ENCODE assay signal across 29 cellular contexts in the genomic region with DNA sequence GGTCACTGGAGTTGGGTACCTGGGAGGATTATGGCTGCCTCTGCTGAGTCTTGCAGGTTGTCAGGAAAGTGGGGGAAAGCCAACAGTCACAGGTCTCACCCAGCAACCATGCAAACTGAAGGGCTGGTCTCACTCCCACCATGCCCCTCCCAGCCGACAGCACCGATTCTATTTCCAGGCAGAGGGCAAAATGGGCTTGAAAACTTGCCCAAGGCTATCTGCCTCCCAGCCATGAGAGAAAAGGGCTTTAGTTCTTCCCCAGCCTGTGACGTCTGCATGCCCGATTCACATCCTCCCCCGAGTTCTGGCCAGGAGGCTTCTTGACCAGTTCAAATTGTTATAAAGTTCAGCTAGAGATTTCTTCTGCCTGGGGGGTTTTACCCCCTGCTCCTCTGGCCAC. TPM values are rescaled to one million over a fixed set of nuclear protein-coding genes. Genes with fewer than 3 reads are reported as not detected.
A peak's percentile ranks its signal among the peaks of the same experiment; 100 is the strongest.
DNase-seq lines count a peak whose midpoint lies in the region; ATAC-seq, FAIRE-seq and TF ChIP-seq lines count a peak whose summit lies in the region.
"Had no signal": no experiment of that assay in that cellular context is flagged by ENCODE, and none has a peak within 500 bp of the region (broad histone marks: within the 10 kb centered on the region; RNA-seq: fewer than 3 reads in every experiment).

No MANE protein-coding gene starts in this region.

- no peak for FAIRE-seq in K562 (lab: Jason Lieb, UNC)
- FAIRE-seq: A204.1, G401.6, GM12891, GM19239 had no signal

- H3K27ac ChIP-seq in K562 (ENCODE audit: extremely low read depth, low read depth, low read length) (no peak overlapping the region), suprapubic skin (no peak overlapping the region)
- H3K27ac ChIP-seq: 22Rv1, BLaER1 had no signal

- peaks cover 43 to 58% of the 10 kb centered on the region in 2 donors for H3K36me3 Mint-ChIP-seq in stimulated activated naive B cell treated with anti-CD40 and anti-IgM and Interleukin-4, amounts not matched to agents 10 μg/mL and 1 μg/mL and 100 μg/mL, for 72 hours

- TF ChIP-seq EP300 in K562 (IDR thresholded peaks at IDR 0.05; ENCODE audit: low read length) (no peak), suprapubic skin (IDR thresholded peaks at IDR 0.05) (no peak)

- intact Hi-C loops in K562 (cut with micrococcal nuclease) = no loop called here

- in situ Hi-C loops in K562 (cut with MboI) = no loop called here

- H3K36me3 ChIP-seq in K562 (ENCODE audit: control insufficient read depth, insufficient read depth, low read length) = peaks cover 4% of the 10 kb centered on the region; the same call in 2 of the 3 replicates
- peaks cover 10% of the 10 kb centered on the region for H3K36me3 ChIP-seq in suprapubic skin

- H3K9ac ChIP-seq in K562 (ENCODE audit: insufficient read depth in 1 of 2, low read depth in 2 of 2, low read length in 2 of 2) = no peak overlapping the region
- H3K9ac ChIP-seq: BLaER1 had no signal

- peak overlapping the region; percentile 47 for H3K27ac Mint-ChIP-seq in stimulated activated naive B cell treated with anti-CD40 and anti-IgM and Interleukin-4, amounts not matched to agents 10 μg/mL and 1 μg/mL and 100 μg/mL, for 72 hours
- H3K27ac Mint-ChIP-seq: CD4-positive, alpha-beta memory T cell had no signal

- H3K4me1 Mint-ChIP-seq in stimulated activated naive B cell treated with anti-CD40 and anti-IgM and Interleukin-4, amounts not matched to agents 10 μg/mL and 1 μg/mL and 100 μg/mL, for 72 hours = peaks cover 19 to 38% of the 10 kb centered on the region in 2 donors
- H3K4me1 Mint-ChIP-seq: CD14-positive monocyte had no signal

- H3K9me3 ChIP-seq in K562 (replicated peaks; ENCODE audit: control insufficient read depth, insufficient read depth, low read depth, low read length) = no peaks in the 10 kb centered on the region
- H3K9me3 ChIP-seq in suprapubic skin = peaks cover 2% of the 10 kb centered on the region
- H3K9me3 ChIP-seq: BE2C had no signal

- no peak overlapping the region for H3K4me3 ChIP-seq in K562
- H3K4me3 ChIP-seq in suprapubic skin = no peak overlapping the region
- H3K4me3 ChIP-seq: BLaER1 had no signal

- H3K4me3 Mint-ChIP-seq in stimulated activated naive B cell treated with anti-CD40 and anti-IgM and Interleukin-4, amounts not matched to agents 10 μg/mL and 1 μg/mL and 100 μg/mL, for 72 hours = no peak overlapping the region
- H3K4me3 Mint-ChIP-seq: CD14-positive monocyte had no signal

- H2AFZ ChIP-seq in K562 (ENCODE audit: low read depth, low read length) = no peak overlapping the region

- TF ChIP-seq POLR2A in K562 (conservative IDR thresholded peaks at IDR 0.05) = no peak
- no peak for TF ChIP-seq POLR2A in suprapubic skin (IDR thresholded peaks at IDR 0.05)

- BruUV-seq in K562 (replicated peaks; lab: Mats Ljungman, UMichigan) = no TSS peak

- H3K79me2 ChIP-seq in K562 (ENCODE audit: control insufficient read depth, insufficient read depth, low read length) = peaks cover 51% of the 10 kb centered on the region

- H3K4me2 ChIP-seq in K562 (ENCODE audit: insufficient read depth, low read length) = no peak overlapping the region
- H3K4me2 ChIP-seq: BLaER1 had no signal

- TF ChIP-seq CTCF in K562 (IDR thresholded peaks at IDR 0.05 in 2 of 3, conservative IDR thresholded peaks at IDR 0.05 in 1 of 3; ENCODE audit: insufficient read depth in 2 of 3, low read depth in 1 of 3, low read length in 3 of 3) (no peak), suprapubic skin (IDR thresholded peaks at IDR 0.05) (no peak)

- H3K4me1 ChIP-seq in K562 (replicated peaks in 1 of 2; ENCODE audit: control insufficient read depth in 2 of 2, insufficient read depth in 2 of 2, low read length in 2 of 2) (no peaks in the 10 kb centered on the region), suprapubic skin (no peaks in the 10 kb centered on the region)
- H3K4me1 ChIP-seq: BE2C, BLaER1 had no signal

- WGBS in K562 (ENCODE audit: insufficient coverage, low coverage, missing lambda C conversion rate) = 94% methylated on average over 3 of the region's 5 CpGs
- WGBS in suprapubic skin = 97% methylated on average over 5 of the region's 5 CpGs

- no peak for ATAC-seq in K562
- no peak for ATAC-seq in stimulated activated naive B cell treated with anti-CD40 and anti-IgM and Interleukin-4, amounts not matched to agents 10 μg/mL and 1 μg/mL and 100 μg/mL, for 72 hours (replicated peaks)

- H3K9me3 Mint-ChIP-seq in stimulated activated naive B cell treated with anti-CD40 and anti-IgM and Interleukin-4, amounts not matched to agents 10 μg/mL and 1 μg/mL and 100 μg/mL, for 72 hours = peaks cover 12 to 18% of the 10 kb centered on the region in 2 donors

- H3K27me3 Mint-ChIP-seq in stimulated activated naive B cell treated with anti-CD40 and anti-IgM and Interleukin-4, amounts not matched to agents 10 μg/mL and 1 μg/mL and 100 μg/mL, for 72 hours = no peaks in the 10 kb centered on the region
- H3K27me3 Mint-ChIP-seq: CD4-positive, alpha-beta memory T cell; CD4-positive, CD25-positive, alpha-beta regulatory T cell; CD8-positive, alpha-beta memory T cell had no signal

- POLR2A ChIA-PET in K562 (lab: Yijun Ruan, JAX) = no interaction called here

- H4K20me1 ChIP-seq in K562 (replicated peaks; ENCODE audit: control insufficient read depth, insufficient read depth, low read length) = no peaks in the 10 kb centered on the region

- CTCF ChIA-PET in K562 (lab: Yijun Ruan, JAX; ENCODE audit: low intra/inter-chr PET ratio) = no interaction called here

- DNase-seq in ELF-1 (ENCODE audit: low read depth, low spot score) = peak; percentile 20
- DNase-seq in K562 (ENCODE audit: extremely low read depth in 1 of 4, low spot score in 3 of 4) = no peak
- DNase-seq in stimulated activated naive B cell treated with anti-CD40 and anti-IgM and Interleukin-4, amounts not matched to agents 10 μg/mL and 1 μg/mL and 100 μg/mL, for 72 hours = no peak
- DNase-seq in suprapubic skin (ENCODE audit: low spot score in 2 of 2) = no peak
- no peak for DNase-seq in A172 (ENCODE audit: low spot score)
- DNase-seq: ACHN; BE2C; C1 segment of cervical spinal cord; CD4-positive, alpha-beta memory T cell; CD4-positive, CD25-positive, alpha-beta regulatory T cell; CD8-positive, alpha-beta memory T cell; COR-L47; DMS 273 treated with DMSO at 0.1 percent for 48 hours; DMS153; DMS53; DMS79; DND-41; EL; GF-D8 had no signal

- no peak for TF ChIP-seq RAD21 in K562 (CRISPR knock-in tag; conservative IDR thresholded peaks at IDR 0.05 in 1 of 2, IDR thresholded peaks at IDR 0.05 in 1 of 2)

- H3K27me3 ChIP-seq in K562 (ENCODE audit: control insufficient read depth in 2 of 2, insufficient read depth in 2 of 2, low read length in 2 of 2) (no peaks in the 10 kb centered on the region), suprapubic skin (no peaks in the 10 kb centered on the region)
- H3K27me3 ChIP-seq: BE2C, BLaER1 had no signal

- H3K9me1 ChIP-seq in K562 (ENCODE audit: control insufficient read depth, insufficient read depth, low read length) = no peaks in the 10 kb centered on the region

RNA-seq across cellular contexts. Expression of a gene that starts 9.9 kb away (rescaled TPM):
- total RNA-seq in K562 (2011; cell fraction: chromatin; rRNA removed; ENCODE audit: low replicate concordance) = 10.5 and 47.4 TPM in 2 replicates
- total RNA-seq in K562 (2011; cell fraction: nucleolus; rRNA removed) = 4.2 and 9.1 TPM in 2 replicates
- total RNA-seq in K562 (2011; cell fraction: nucleoplasm; rRNA removed) = 26.9 and 65.7 TPM in 2 replicates
- total RNA-seq in K562 (2014; rRNA removed) (1.0 and 1.1 TPM in 2 replicates), K562 (2014; rRNA removed; fragmentation: Illumina TruSeq; extraction: Trizol) (4.0 and 4.9 TPM in 2 replicates), K562 (2015; rRNA removed; fragmentation: Illumina TruSeq; extraction: Trizol) (2.8 and 3.4 TPM in 2 replicates), K562 (2021) (0.87 and 0.93 TPM in 2 replicates), suprapubic skin (10 to 100 TPM in 1 of 4 donors, 1 to 10 TPM in 3; 1.6 to 11.3 (median 4.1) TPM)
- polyA plus RNA-seq in K562 (2011; rRNA removed) (0.14 and 0.39 TPM in 2 replicates), K562 (2014; fragmentation: Illumina TruSeq; extraction: Trizol) (not detected in 2 replicates), K562 (2014; fragmentation: Nextera tagmentation; extraction: Ambion mirVana) (under 1 TPM in 1 of 2 experiments, not detected in 1; 0.11 TPM), K562 (2014; rRNA removed) (not detected in 2 replicates)
- not detected in 2 replicates for polyA plus RNA-seq in K562 (2011; cell fraction: cytosol; rRNA removed)
- polyA plus RNA-seq in K562 (2011; cell fraction: nucleus; rRNA removed) = 0.87 and 1.0 TPM in 2 replicates
- polyA plus RNA-seq in K562 (2012) = 0.05 TPM in 1 of 2 replicates, not detected in the other
- polyA minus RNA-seq in K562 (2011; rRNA and poly(A)+ RNA removed) = 10.9 and 14.6 TPM in 2 replicates
- polyA minus RNA-seq in K562 (2011; cell fraction: cytosol; rRNA and poly(A)+ RNA removed) = not detected in 2 replicates
- 14.5 and 21.8 TPM in 2 replicates for polyA minus RNA-seq in K562 (2011; cell fraction: nucleus; rRNA and poly(A)+ RNA removed)
- total RNA-seq in A172 (2014; rRNA removed; shearing (Covaris generic)) = 0.05 and 0.48 TPM in 2 replicates
- polyA plus RNA-seq: CD14-positive monocyte; CD4-positive, alpha-beta memory T cell; CD4-positive, CD25-positive, alpha-beta regulatory T cell; CD8-positive, alpha-beta memory T cell had no signal

RNA-seq across cellular contexts. Expression of a gene that starts 26.7 kb away (rescaled TPM):
- total RNA-seq in K562 (2011; cell fraction: chromatin; rRNA removed; ENCODE audit: low replicate concordance) = 1.3 and 4.2 TPM in 2 replicates
- 1.2 and 1.8 TPM in 2 replicates for total RNA-seq in K562 (2011; cell fraction: nucleolus; rRNA removed)
- total RNA-seq in K562 (2011; cell fraction: nucleoplasm; rRNA removed) = 2.4 and 4.1 TPM in 2 replicates
- 8.8 and 9.7 TPM in 2 replicates for total RNA-seq in K562 (2014; rRNA removed)
- total RNA-seq in K562 (2014; rRNA removed; fragmentation: Illumina TruSeq; extraction: Trizol) = 9.0 and 9.9 TPM in 2 replicates
- 10.1 and 10.3 TPM in 2 replicates for total RNA-seq in K562 (2015; rRNA removed; fragmentation: Illumina TruSeq; extraction: Trizol)
- total RNA-seq in K562 (2021) = 9.1 TPM in 2 replicates
- 3.6 and 4.7 TPM in 2 replicates for polyA plus RNA-seq in K562 (2011; rRNA removed)
- polyA plus RNA-seq in K562 (2011; cell fraction: cytosol; rRNA removed) = 2.4 and 5.5 TPM in 2 replicates
- 2.2 and 2.6 TPM in 2 replicates for polyA plus RNA-seq in K562 (2011; cell fraction: nucleus; rRNA removed)
- 10.3 and 12.8 TPM in 2 replicates for polyA plus RNA-seq in K562 (2012)
- polyA plus RNA-seq in K562 (2014; fragmentation: Illumina TruSeq; extraction: Trizol) = 6.9 and 8.1 TPM in 2 replicates
- polyA plus RNA-seq in K562 (2014; fragmentation: Nextera tagmentation; extraction: Ambion mirVana) = 1 to 10 TPM; 3.0 TPM
- polyA plus RNA-seq in K562 (2014; rRNA removed) = 11.6 and 12.1 TPM in 2 replicates
- polyA minus RNA-seq in K562 (2011; rRNA and poly(A)+ RNA removed) = 2.3 and 3.0 TPM in 2 replicates
- 2.0 and 3.1 TPM in 2 replicates for polyA minus RNA-seq in K562 (2011; cell fraction: cytosol; rRNA and poly(A)+ RNA removed)
- polyA minus RNA-seq in K562 (2011; cell fraction: nucleus; rRNA and poly(A)+ RNA removed) = 2.6 and 5.8 TPM in 2 replicates
- total RNA-seq in suprapubic skin = 1 to 10 TPM; 2.8 to 7.0 (median 4.1) TPM
- total RNA-seq in A172 (2014; rRNA removed; shearing (Covaris generic)) = 5.2 and 8.0 TPM in 2 replicates

RNA-seq across cellular contexts. Expression of a gene that starts 42.4 kb away (rescaled TPM):
- not detected in 2 replicates for total RNA-seq in K562 (2011; cell fraction: chromatin; rRNA removed; ENCODE audit: low replicate concordance)
- total RNA-seq in K562 (2011; cell fraction: nucleolus; rRNA removed) = not detected in 2 replicates
- total RNA-seq in K562 (2011; cell fraction: nucleoplasm; rRNA removed) = not detected in 2 replicates
- total RNA-seq in K562 (2014; rRNA removed) (not detected in 2 replicates), K562 (2014; rRNA removed; fragmentation: Illumina TruSeq; extraction: Trizol) (not detected in 2 replicates), K562 (2015; rRNA removed; fragmentation: Illumina TruSeq; extraction: Trizol) (not detected in 2 replicates), K562 (2021) (not detected in 2 replicates), suprapubic skin (not detected)
- polyA plus RNA-seq in K562 (2011; rRNA removed) (not detected in 2 replicates), K562 (2014; fragmentation: Illumina TruSeq; extraction: Trizol) (not detected in 2 replicates), K562 (2014; fragmentation: Nextera tagmentation; extraction: Ambion mirVana) (not detected), K562 (2014; rRNA removed) (not detected in 2 replicates)
- polyA plus RNA-seq in K562 (2011; cell fraction: cytosol; rRNA removed) = not detected in 2 replicates
- not detected in 2 replicates for polyA plus RNA-seq in K562 (2011; cell fraction: nucleus; rRNA removed)
- polyA plus RNA-seq in K562 (2012) = not detected in 2 replicates
- polyA minus RNA-seq in K562 (2011; rRNA and poly(A)+ RNA removed) = not detected in 2 replicates
- not detected in 2 replicates for polyA minus RNA-seq in K562 (2011; cell fraction: cytosol; rRNA and poly(A)+ RNA removed)
- not detected in 2 replicates for polyA minus RNA-seq in K562 (2011; cell fraction: nucleus; rRNA and poly(A)+ RNA removed)
- total RNA-seq in A172 (2014; rRNA removed; shearing (Covaris generic)) = not detected in 2 replicates
- total RNA-seq: A673; CD4-positive, alpha-beta memory T cell; CD4-positive, CD25-positive, alpha-beta regulatory T cell; CD8-positive, alpha-beta memory T cell; Daoy had no signal
- polyA plus RNA-seq: AG04450; CD14-positive monocyte; CD4-positive, alpha-beta memory T cell; CD4-positive, CD25-positive, alpha-beta regulatory T cell; CD8-positive, alpha-beta memory T cell had no signal

RNA-seq across cellular contexts. Expression of a gene that starts 52.2 kb away (rescaled TPM):
- not detected in 2 replicates for total RNA-seq in K562 (2011; cell fraction: chromatin; rRNA removed; ENCODE audit: low replicate concordance)
- total RNA-seq in K562 (2011; cell fraction: nucleolus; rRNA removed) = not detected in 2 replicates
- total RNA-seq in K562 (2011; cell fraction: nucleoplasm; rRNA removed) = not detected in 2 replicates
- not detected in 2 replicates for total RNA-seq in K562 (2014; rRNA removed)
- total RNA-seq in K562 (2014; rRNA removed; fragmentation: Illumina TruSeq; extraction: Trizol) = not detected in 2 replicates
- total RNA-seq in K562 (2015; rRNA removed; fragmentation: Illumina TruSeq; extraction: Trizol) = not detected in 2 replicates
- not detected in 2 replicates for total RNA-seq in K562 (2021)
- polyA plus RNA-seq in K562 (2011; rRNA removed) = not detected in 2 replicates
- not detected in 2 replicates for polyA plus RNA-seq in K562 (2011; cell fraction: cytosol; rRNA removed)
- not detected in 2 replicates for polyA plus RNA-seq in K562 (2011; cell fraction: nucleus; rRNA removed)
- polyA plus RNA-seq in K562 (2012) = not detected in 2 replicates
- not detected in 2 replicates for polyA plus RNA-seq in K562 (2014; fragmentation: Illumina TruSeq; extraction: Trizol)
- polyA plus RNA-seq in K562 (2014; fragmentation: Nextera tagmentation; extraction: Ambion mirVana) = not detected
- not detected in 2 replicates for polyA plus RNA-seq in K562 (2014; rRNA removed)
- not detected in 2 replicates for polyA minus RNA-seq in K562 (2011; rRNA and poly(A)+ RNA removed)
- not detected in 2 replicates for polyA minus RNA-seq in K562 (2011; cell fraction: cytosol; rRNA and poly(A)+ RNA removed)
- not detected in 2 replicates for polyA minus RNA-seq in K562 (2011; cell fraction: nucleus; rRNA and poly(A)+ RNA removed)
- total RNA-seq in suprapubic skin = 1 to 10 TPM in 2 of 4 donors, under 1 TPM in 1, not detected in 1; 0.89 to 4.9 (median 4.7) TPM
- total RNA-seq in A172 (2014; rRNA removed; shearing (Covaris generic)) = not detected in 2 replicates
- polyA plus RNA-seq: AG04450; CD14-positive monocyte; CD4-positive, CD25-positive, alpha-beta regulatory T cell; CD8-positive, alpha-beta memory T cell had no signal
